In genomic region chr16:68436581-68436980, GRCh38 we compare ENCODE assay signal across 1 cellular context.
TF ChIP-seq lines count a peak whose summit lies in the region.

No MANE protein-coding gene starts in this region.

TF ChIP-seq in WTC11, 78 proteins besides CTCF, POLR2A, EP300 and RAD21 (continued from another document):
- TF ChIP-seq MLX (CRISPR knock-in tag; IDR thresholded peaks at IDR 0.05) (no peak), ARID4B (CRISPR knock-in tag; IDR thresholded peaks at IDR 0.05; ENCODE audit: borderline replicate concordance) (no peak), FOXK1 (CRISPR knock-in tag; IDR thresholded peaks at IDR 0.05) (no peak), JUN (CRISPR knock-in tag; IDR thresholded peaks at IDR 0.05) (no peak), SP1 (CRISPR knock-in tag; conservative IDR thresholded peaks at IDR 0.05) (no peak), USF2 (CRISPR knock-in tag; IDR thresholded peaks at IDR 0.05) (no peak), PRDM15 (CRISPR knock-in tag; IDR thresholded peaks at IDR 0.05) (no peak), PRRX2 (CRISPR knock-in tag; IDR thresholded peaks at IDR 0.05) (no peak), ZBTB21 (CRISPR knock-in tag; IDR thresholded peaks at IDR 0.05; ENCODE audit: borderline replicate concordance) (no peak), GTF2I (CRISPR knock-in tag; conservative IDR thresholded peaks at IDR 0.05) (no peak), ZNF416 (CRISPR knock-in tag; IDR thresholded peaks at IDR 0.05) (no peak), ZNF671 (CRISPR knock-in tag; IDR thresholded peaks at IDR 0.05) (no peak), NFYB (CRISPR knock-in tag; conservative IDR thresholded peaks at IDR 0.05; ENCODE audit: low read depth) (no peak), CBFB (CRISPR knock-in tag; IDR thresholded peaks at IDR 0.05; ENCODE audit: low read depth) (no peak), TCF7 (CRISPR knock-in tag; IDR thresholded peaks at IDR 0.05; ENCODE audit: low read depth) (no peak)
TF ChIP-seq in WTC11: peak in this region for 0.
